Comparison of ENCODE assay signal across 10 cellular contexts in genomic region chr14:102930138-102930752, GRCh38. TPM values are rescaled to one million over a fixed set of nuclear protein-coding genes. Genes with fewer than 3 reads are reported as not detected.
DNase-seq lines count a peak whose midpoint lies in the region; ATAC-seq and TF ChIP-seq lines count a peak whose summit lies in the region.
"Had no signal": no experiment of that assay in that cellular context is flagged by ENCODE, and none has a peak within 500 bp of the region (broad histone marks: within the 10 kb centered on the region; RNA-seq: fewer than 3 reads in every experiment).

No MANE protein-coding gene starts in this region.

- H3K9me3 ChIP-seq in DOHH2 (ENCODE audit: control insufficient read depth, insufficient read depth, low read length) (no peaks in the 10 kb centered on the region), esophagus squamous epithelium (no peaks in the 10 kb centered on the region), psoas muscle (no peaks in the 10 kb centered on the region)

- no peak for TF ChIP-seq CTCF in DOHH2 (IDR thresholded peaks at IDR 0.05; ENCODE audit: low read depth, low read length, poor library complexity, severe bottlenecking)
- TF ChIP-seq CTCF in esophagus squamous epithelium (IDR thresholded peaks at IDR 0.05), result peak in 2 of 6 experiments; percentile 1 to 4
- TF ChIP-seq CTCF in psoas muscle (IDR thresholded peaks at IDR 0.05), result no peak

- peaks cover 4% of the 10 kb centered on the region; the same call in 1 of the 2 replicates for H3K27me3 ChIP-seq in DOHH2 (ENCODE audit: control insufficient read depth, low read length)
- H3K27me3 ChIP-seq in esophagus squamous epithelium, result peaks cover 0 to 51% (median 4%) of the 10 kb centered on the region in 4 donors
- peaks cover 0 to 45% (median 24%) of the 10 kb centered on the region in 3 donors for H3K27me3 ChIP-seq in psoas muscle (ENCODE audit: insufficient read depth in 3 of 3, low read length in 2 of 3)

- ATAC-seq in psoas muscle (peak; percentile 8 to 25 (median 14)), HG03280 (IDR thresholded peaks at IDR 0.05; ENCODE audit: unreplicated experiment) (no peak)

- H3K4me1 ChIP-seq in DOHH2 (ENCODE audit: control insufficient read depth, low read length), result peaks cover 76% of the 10 kb centered on the region
- H3K4me1 ChIP-seq in esophagus squamous epithelium, result peaks cover 20 to 52% (median 33%) of the 10 kb centered on the region in 3 donors
- peaks cover 13% of the 10 kb centered on the region for H3K4me1 ChIP-seq in psoas muscle

- H4K20me1 ChIP-seq in DOHH2 (ENCODE audit: control insufficient read depth, insufficient read depth, low read depth, low read length), result no peaks in the 10 kb centered on the region; the same call in 1 of the 2 replicates

- H3K27ac ChIP-seq in DOHH2 (ENCODE audit: low read depth, low read length) (no peak overlapping the region), esophagus squamous epithelium (peak overlapping the region in 2 of 4 donors; percentile 91 to 95), psoas muscle (no peak overlapping the region)
- H3K27ac ChIP-seq: HL-60 had no signal

- intact Hi-C loops in esophagus squamous epithelium (cut with DNase I) (no loop called here), psoas muscle (cut with DNase I) (no loop called here)

- peak overlapping the region; percentile 78 for H3K4me2 ChIP-seq in DOHH2 (ENCODE audit: low read length)

- TF ChIP-seq POLR2A in esophagus squamous epithelium (IDR thresholded peaks at IDR 0.05), result no peak

- WGBS in esophagus squamous epithelium, 2 donors, result 5 to 15% methylated on average over 4 to 8 of the region's 74 CpGs
- 3 to 4% (median 4%) methylated on average over 31 to 74 of the region's 74 CpGs for WGBS in psoas muscle, 3 donors

- peak; percentile 23 for DNase-seq in NCI-H1105 treated with DMSO at 0.1 percent for 48 hours (lab: John Stamatoyannopoulos, UW)
- DNase-seq in esophagus squamous epithelium (lab: John Stamatoyannopoulos, UW), result no peak
- peak in 1 of 2 donors; percentile 42 for DNase-seq in psoas muscle
- DNase-seq in stimulated activated naive CD4-positive, alpha-beta T cell treated with Interleukin-2 at 50 U/mL for 16 hours (lab: John Stamatoyannopoulos, UW), result no peak
- no peak for DNase-seq in HuH-7 (ENCODE audit: low spot score)
- DNase-seq: NCI-H526 treated with DMSO at 0.1 percent for 48 hours, occipital lobe had no signal

- no peaks in the 10 kb centered on the region for H3K9me2 ChIP-seq in DOHH2 (replicated peaks; ENCODE audit: control insufficient read depth, low read length)

- peaks cover 18% of the 10 kb centered on the region for H3F3A ChIP-seq in DOHH2 (ENCODE audit: control insufficient read depth, insufficient read depth)

- H3K36me3 ChIP-seq in DOHH2 (ENCODE audit: control insufficient read depth, low read length) (peaks cover 18% of the 10 kb centered on the region), esophagus squamous epithelium (peaks cover 0 to 46% (median 10%) of the 10 kb centered on the region in 3 donors), psoas muscle (ENCODE audit: insufficient read depth in 1 of 2, low read depth in 1 of 2) (peaks cover 2 to 13% of the 10 kb centered on the region in 2 donors)

- peak overlapping the region; percentile 77 for H3K4me3 ChIP-seq in DOHH2 (ENCODE audit: low read length)
- H3K4me3 ChIP-seq in esophagus squamous epithelium, result peak overlapping the region; percentile 46 to 68 (median 51)
- H3K4me3 ChIP-seq in psoas muscle, result peak overlapping the region; percentile 58

- H3K79me2 ChIP-seq in DOHH2 (ENCODE audit: control insufficient read depth, low read length), result peaks cover 24% of the 10 kb centered on the region

RNA-seq across cellular contexts. Expression of gene AMN, which starts 7.8 kb away (rescaled TPM):
- total RNA-seq in esophagus squamous epithelium, result 10 to 100 TPM in 3 of 4 donors, 1 to 10 TPM in 1; 7.6 to 24.0 (median 19.7) TPM
- not detected for total RNA-seq in psoas muscle
- under 1 TPM; 0.18 to 0.19 (median 0.18) TPM for polyA plus RNA-seq in psoas muscle
- total RNA-seq: occipital lobe had no signal

Comparison
In these comparisons a context has a peak if more than half of its experiments do, and no peak if none do; other contexts are left out.
1. RNA of gene AMN, which starts 7.8 kb away (total RNA-seq): 7.6 to 24.0 TPM in esophagus squamous epithelium; not detected in psoas muscle; every median in the first group is over 4 times any median in the second.
2. Peak in every context shown above with its lines, with median percentiles within 50 percentile points of each other: H3K4me3 ChIP-seq.